Comparison of ENCODE assay signal across 8 cellular contexts in genomic region chr1:52364235-52364839, GRCh38. TPM values are rescaled to one million over a fixed set of nuclear protein-coding genes. Genes with fewer than 3 reads are reported as not detected.
DNase-seq lines count a peak whose midpoint lies in the region; ATAC-seq and TF ChIP-seq lines count a peak whose summit lies in the region.
"Had no signal": no experiment of that assay in that cellular context is flagged by ENCODE, and none has a peak within 500 bp of the region (broad histone marks: within the 10 kb centered on the region; RNA-seq: fewer than 3 reads in every experiment).

No MANE protein-coding gene starts in this region.

- 58% methylated on average over 2 of the region's 5 CpGs; no CpG with 5 or more reads in 1 of the 2 donors for WGBS in esophagus squamous epithelium, 2 donors

- in situ Hi-C loops in GM13977 (cut with MboI; ENCODE audit: low pct_unique_long_range_greater_than_20kb, low sequenced_read_pairs, unreplicated experiment) = no loop called here

- H3K4me2 ChIP-seq in skeletal muscle satellite cell (ENCODE audit: low read length) = peak overlapping the region; percentile 95

- TF ChIP-seq POLR2A in esophagus squamous epithelium (IDR thresholded peaks at IDR 0.05) = no peak

- ATAC-seq in HG02884 (IDR thresholded peaks at IDR 0.05; ENCODE audit: unreplicated experiment) = no peak
- ATAC-seq: body of pancreas had no signal

- H3K9ac ChIP-seq in skeletal muscle satellite cell (ENCODE audit: low read depth, low read length) = peak overlapping the region; percentile 95

- H3K27me3 ChIP-seq in SJSA1 (replicated peaks) = no peaks in the 10 kb centered on the region
- no peaks in the 10 kb centered on the region for H3K27me3 ChIP-seq in esophagus squamous epithelium
- H3K27me3 ChIP-seq in skeletal muscle satellite cell (ENCODE audit: control insufficient read depth, insufficient read depth, low read length) = no peaks in the 10 kb centered on the region
- H3K27me3 ChIP-seq: body of pancreas had no signal

- H3K27ac ChIP-seq in SJSA1 (peak overlapping the region; percentile 87), esophagus squamous epithelium (peak overlapping the region in 3 of 4 donors; percentile 97 to 100 (median 97))

- peak; percentile 14 for TF ChIP-seq CTCF in GM13977 (IDR thresholded peaks at IDR 0.05; ENCODE audit: extremely low read depth, insufficient read depth, missing control alignments)
- TF ChIP-seq CTCF in esophagus squamous epithelium (IDR thresholded peaks at IDR 0.05) = peak in 1 of 6 experiments; percentile 4

- H3K9me3 ChIP-seq in SJSA1 (replicated peaks) (no peaks in the 10 kb centered on the region), esophagus squamous epithelium (no peaks in the 10 kb centered on the region), skeletal muscle satellite cell (replicated peaks; ENCODE audit: low read length) (no peaks in the 10 kb centered on the region)
- H3K9me3 ChIP-seq: body of pancreas had no signal

- no peak overlapping the region; the same call in 1 of the 2 replicates for H3K4me3 ChIP-seq in SJSA1
- peak overlapping the region in 1 of 4 donors; percentile 81 for H3K4me3 ChIP-seq in esophagus squamous epithelium
- peak overlapping the region; percentile 94 for H3K4me3 ChIP-seq in skeletal muscle satellite cell (ENCODE audit: low read length)

- DNase-seq in GM13977 (ENCODE audit: low spot score) = no peak
- DNase-seq in SJSA1 (ENCODE audit: low read depth in 1 of 2, low spot score in 2 of 2) = no peak
- DNase-seq in esophagus squamous epithelium (lab: John Stamatoyannopoulos, UW) = no peak
- DNase-seq in iPS-NIHi11 (ENCODE audit: low spot score) = no peak
- no peak for DNase-seq in germinal center (ENCODE audit: low spot score)

- peaks cover 57% of the 10 kb centered on the region for H3K36me3 ChIP-seq in SJSA1
- H3K36me3 ChIP-seq in esophagus squamous epithelium = peaks cover 29 to 50% (median 36%) of the 10 kb centered on the region in 3 donors
- peaks cover 35% of the 10 kb centered on the region for H3K36me3 ChIP-seq in skeletal muscle satellite cell (ENCODE audit: insufficient read depth, low read length)

- intact Hi-C loops in esophagus squamous epithelium (cut with DNase I) = no loop called here

- H3K4me1 ChIP-seq in SJSA1 (replicated peaks) (peaks cover 15% of the 10 kb centered on the region), esophagus squamous epithelium (peaks cover 21 to 48% (median 25%) of the 10 kb centered on the region in 3 donors), skeletal muscle satellite cell (ENCODE audit: control insufficient read depth, insufficient read depth, low read length) (peaks cover 16% of the 10 kb centered on the region)

RNA-seq across cellular contexts. Expression of gene CC2D1B, which starts 1.7 kb away (rescaled TPM):
- 21.4 and 24.1 TPM in 2 replicates for total RNA-seq in SJSA1 (2014; rRNA removed; shearing (Covaris generic))
- 10 to 100 TPM; 16.9 to 21.2 (median 18.3) TPM for total RNA-seq in esophagus squamous epithelium
- total RNA-seq in skeletal muscle satellite cell (2012; rRNA removed) = 20.8 and 24.6 TPM in 2 replicates

RNA-seq across cellular contexts. Expression of gene ORC1, which starts 39.9 kb away (rescaled TPM):
- total RNA-seq in SJSA1 (2014; rRNA removed; shearing (Covaris generic)) = 21.9 and 23.9 TPM in 2 replicates
- total RNA-seq in esophagus squamous epithelium = 10 to 100 TPM in 1 of 4 donors, 1 to 10 TPM in 3; 1.7 to 10.3 (median 4.3) TPM
- total RNA-seq in skeletal muscle satellite cell (2012; rRNA removed) = 7.4 and 10.7 TPM in 2 replicates

RNA-seq across cellular contexts. Expression of gene PRPF38A, which starts 40.1 kb away (rescaled TPM):
- 20.9 and 21.1 TPM in 2 replicates for total RNA-seq in SJSA1 (2014; rRNA removed; shearing (Covaris generic))
- 10 to 100 TPM in 3 of 4 donors, 1 to 10 TPM in 1; 9.6 to 18.1 (median 14.6) TPM for total RNA-seq in esophagus squamous epithelium
- total RNA-seq in skeletal muscle satellite cell (2012; rRNA removed) = 7.1 and 10.0 TPM in 2 replicates
